In the genomic region with DNA sequence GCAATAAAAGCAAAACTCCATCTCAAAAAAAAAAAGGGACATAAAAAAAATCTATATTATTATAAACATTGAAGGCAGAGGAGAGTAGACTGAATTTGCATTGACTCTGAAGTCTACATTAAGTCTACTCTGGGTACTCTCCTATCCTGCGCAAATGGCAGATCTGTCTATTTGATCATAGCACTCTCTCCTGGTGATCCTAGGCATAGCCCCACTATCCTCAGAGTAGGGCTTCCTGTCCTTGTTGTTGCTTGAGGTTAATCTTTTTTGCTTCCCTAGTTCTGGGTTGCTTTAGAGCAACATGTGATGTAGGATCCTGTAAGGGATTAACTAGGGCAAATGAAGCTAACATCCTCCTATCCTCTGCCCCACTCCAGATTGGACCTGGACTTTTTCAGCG, we compare ENCODE assay signal across 11 cellular contexts. TPM values are rescaled to one million over a fixed set of nuclear protein-coding genes. Genes with fewer than 3 reads are reported as not detected.
DNase-seq lines count a peak whose midpoint lies in the region; ATAC-seq, FAIRE-seq and TF ChIP-seq lines count a peak whose summit lies in the region.
"Had no signal": no experiment of that assay in that cellular context is flagged by ENCODE, and none has a peak within 500 bp of the region (broad histone marks: within the 10 kb centered on the region; RNA-seq: fewer than 3 reads in every experiment).

No MANE protein-coding gene starts in this region.

- H3K27ac ChIP-seq in DND-41 (ENCODE audit: low read length) (no peak overlapping the region), IMR-90 (ENCODE audit: insufficient read depth, low read length) (no peak overlapping the region), K562 (ENCODE audit: extremely low read depth, low read depth, low read length) (no peak overlapping the region), right lobe of liver (no peak overlapping the region)

- H3K27me3 ChIP-seq in DND-41 (ENCODE audit: insufficient read depth, low read length, poor library complexity) (no peaks in the 10 kb centered on the region), IMR-90 (ENCODE audit: control insufficient read depth, insufficient read depth, low read length) (no peaks in the 10 kb centered on the region), K562 (ENCODE audit: control insufficient read depth in 2 of 2, insufficient read depth in 2 of 2, low read length in 2 of 2) (no peaks in the 10 kb centered on the region), right lobe of liver (no peaks in the 10 kb centered on the region)

- ATAC-seq in DND-41 (ENCODE audit: insufficient read depth, low read depth) = peak; percentile 70
- no peak; the same call in 1 of the 2 replicates for ATAC-seq in IMR-90 (ENCODE audit: low read depth)
- peak; percentile 91 for ATAC-seq in K562
- ATAC-seq in right lobe of liver = peak; percentile 32 to 48 (median 40)

- no peak overlapping the region for H3K18ac ChIP-seq in IMR-90 (ENCODE audit: low read depth, low read length)

- H2AK9ac ChIP-seq in IMR-90 (replicated peaks; ENCODE audit: low read depth, low read length, poor library complexity) = no peak overlapping the region

- TF ChIP-seq POLR2A in IMR-90 (IDR thresholded peaks at IDR 0.05; ENCODE audit: low read depth, low read length) (no peak), K562 (conservative IDR thresholded peaks at IDR 0.05) (no peak), right lobe of liver (IDR thresholded peaks at IDR 0.05) (no peak)

- H3K9me1 ChIP-seq in IMR-90 (ENCODE audit: insufficient read depth, low read length) (peaks cover 15% of the 10 kb centered on the region), K562 (ENCODE audit: control insufficient read depth, insufficient read depth, low read length) (no peaks in the 10 kb centered on the region)

- dilution Hi-C loops in IMR-90 (cut with HindIII; ENCODE audit: low sequenced_read_pairs, unreplicated experiment) = no loop called here

- H3K4ac ChIP-seq in IMR-90 (ENCODE audit: low read depth, low read length) = no peak overlapping the region

- no peaks in the 10 kb centered on the region for H3K4me1 ChIP-seq in DND-41 (ENCODE audit: insufficient read depth, low read length)
- no peaks in the 10 kb centered on the region for H3K4me1 ChIP-seq in IMR-90 (ENCODE audit: control insufficient read depth, insufficient read depth, low read length)
- no peaks in the 10 kb centered on the region for H3K4me1 ChIP-seq in K562 (replicated peaks in 1 of 2; ENCODE audit: control insufficient read depth in 2 of 2, insufficient read depth in 2 of 2, low read length in 2 of 2)
- H3K4me1 ChIP-seq in right lobe of liver = no peaks in the 10 kb centered on the region

- peak; percentile 54 for FAIRE-seq in K562 (lab: Jason Lieb, UNC)
- FAIRE-seq: GM19239 had no signal

- H3K23ac ChIP-seq in IMR-90 (ENCODE audit: low read depth, low read length) = peak overlapping the region; percentile 45; the same call in 1 of the 2 replicates

- H3K9ac ChIP-seq in DND-41 (ENCODE audit: low read depth, low read length) = no peak overlapping the region
- H3K9ac ChIP-seq in IMR-90 (ENCODE audit: low read depth, low read length) = no peak overlapping the region
- no peak overlapping the region for H3K9ac ChIP-seq in K562 (ENCODE audit: insufficient read depth in 1 of 2, low read depth in 2 of 2, low read length in 2 of 2)

- TF ChIP-seq RAD21 in IMR-90 (IDR thresholded peaks at IDR 0.05; ENCODE audit: low read length) (no peak; the same call in 1 of the 2 replicates), K562 (CRISPR knock-in tag; conservative IDR thresholded peaks at IDR 0.05 in 1 of 2, IDR thresholded peaks at IDR 0.05 in 1 of 2) (peak in 1 of 2 experiments; percentile 62; a peak in 2 of 4 replicates)

- no peak overlapping the region for H3K4me3 ChIP-seq in DND-41 (ENCODE audit: low read depth in 1 of 2, low read length in 2 of 2)
- H3K4me3 ChIP-seq in IMR-90 (ENCODE audit: insufficient read depth, low read depth, low read length) = no peak overlapping the region
- H3K4me3 ChIP-seq in K562 = no peak overlapping the region
- H3K4me3 ChIP-seq in right lobe of liver = no peak overlapping the region

- no peak overlapping the region for H3K56ac ChIP-seq in IMR-90 (ENCODE audit: extremely low read depth, insufficient read depth, low read length)

- no peak overlapping the region for H2BK120ac ChIP-seq in IMR-90 (ENCODE audit: low read depth, low read length)

- H4K20me1 ChIP-seq in DND-41 (ENCODE audit: insufficient read depth, low read length) = peaks cover 5% of the 10 kb centered on the region; the same call in 1 of the 2 replicates
- H4K20me1 ChIP-seq in IMR-90 (ENCODE audit: insufficient read depth, low read length) = peaks cover 67% of the 10 kb centered on the region
- H4K20me1 ChIP-seq in K562 (replicated peaks; ENCODE audit: control insufficient read depth, insufficient read depth, low read length) = peaks cover 3% of the 10 kb centered on the region; the same call in 1 of the 2 replicates

- no peak for DNase-seq in DND-41
- DNase-seq in IMR-90 = no peak
- DNase-seq in K562 (ENCODE audit: extremely low read depth in 1 of 4, low spot score in 3 of 4) = peak in 2 of 4 experiments; percentile 45 to 46
- DNase-seq in right lobe of liver = no peak
- DNase-seq in activated naive CD4-positive, alpha-beta T cell treated with anti-CD3 and anti-CD28 coated beads, Interleukin-2, amount 50 U/mL, for 16 hours = no peak
- no peak for DNase-seq in GM13976 (ENCODE audit: low spot score)
- DNase-seq in NCI-H1105 (lab: John Stamatoyannopoulos, UW) = no peak
- no peak for DNase-seq in mucosa of gallbladder (ENCODE audit: low spot score)
- DNase-seq: activated effector memory CD4-positive, alpha-beta T cell treated with anti-CD3 and anti-CD28 coated beads, Interleukin-2, amount 50 U/mL, for 16 hours; kidney glomerular epithelial cell had no signal

- H2AFZ ChIP-seq in DND-41 (ENCODE audit: low read depth, low read length) (no peak overlapping the region), IMR-90 (replicated peaks; ENCODE audit: low read length, poor library complexity) (no peak overlapping the region), K562 (ENCODE audit: low read depth, low read length) (no peak overlapping the region)

- in situ Hi-C loops in IMR-90 (cut with MboI; ENCODE audit: low sequenced_read_pairs) = no loop called here
- in situ Hi-C loops in K562 (cut with MboI) = no loop called here
- in situ Hi-C loops in GM13976 (cut with MboI; ENCODE audit: low sequenced_read_pairs, unreplicated experiment) = no loop called here

- CTCF ChIA-PET in IMR-90 (lab: Yijun Ruan, JAX) = interaction anchor here (0.9 kb wide), 1 partner anchor 33 kb away, joined by 3 read pairs; no protein-coding TSS in a partner anchor
- CTCF ChIA-PET in K562 (lab: Yijun Ruan, JAX; ENCODE audit: low intra/inter-chr PET ratio) = interaction anchor here (0.6 kb wide), 1 partner anchor 527 kb away, joined by 3 read pairs; no protein-coding TSS in a partner anchor

- no peak overlapping the region for H2BK20ac ChIP-seq in IMR-90 (ENCODE audit: low read depth, low read length)

- no peak overlapping the region for H2BK15ac ChIP-seq in IMR-90 (ENCODE audit: low read depth, low read length)

- BruUV-seq in IMR-90 (replicated peaks; lab: Mats Ljungman, UMichigan) (no TSS peak), K562 (replicated peaks; lab: Mats Ljungman, UMichigan) (no TSS peak)

- TF ChIP-seq CTCF in DND-41 (IDR thresholded peaks at IDR 0.05; ENCODE audit: borderline replicate concordance, extremely low read depth, low read length, poor library complexity, severe bottlenecking) (peak; percentile 50), IMR-90 (conservative IDR thresholded peaks at IDR 0.05; ENCODE audit: low read depth, low read length) (0 out of 2 replicates have a peak, but pooled peaks have one; percentile 24), K562 (IDR thresholded peaks at IDR 0.05 in 2 of 3, conservative IDR thresholded peaks at IDR 0.05 in 1 of 3; ENCODE audit: insufficient read depth in 2 of 3, low read depth in 1 of 3, low read length in 3 of 3) (peak; percentile 43 to 55 (median 52); a peak in 5 of 6 replicates), right lobe of liver (IDR thresholded peaks at IDR 0.05) (peak in 2 of 4 donors; percentile 8 to 16), GM13976 (IDR thresholded peaks at IDR 0.05; ENCODE audit: borderline replicate concordance, control extremely low read depth, extremely low read depth, insufficient read depth, missing control alignments) (no peak)

- H3K4me2 ChIP-seq in DND-41 (ENCODE audit: insufficient read depth, low read length) (no peak overlapping the region), IMR-90 (ENCODE audit: low read depth, low read length) (no peak overlapping the region), K562 (ENCODE audit: insufficient read depth, low read length) (no peak overlapping the region)

- no peak for TF ChIP-seq EP300 in K562 (IDR thresholded peaks at IDR 0.05; ENCODE audit: low read length)

- peaks cover 30 to 73% of the 10 kb centered on the region in 2 experiments for H3K79me1 ChIP-seq in IMR-90 (ENCODE audit: low read depth in 1 of 2, low read length in 2 of 2)

- no CpG with 5 or more reads among the region's 2 CpGs for WGBS in IMR-90 (ENCODE audit: extremely low coverage in 2 of 2, insufficient read length in 1 of 2), 2 experiments
- WGBS in K562 (ENCODE audit: insufficient coverage, low coverage, missing lambda C conversion rate) = 94% methylated on average over 2 of the region's 2 CpGs
- WGBS in right lobe of liver (ENCODE audit: insufficient coverage, low coverage, low lambda C conversion rate, missing lambda C conversion rate) = 66% methylated on average over 2 of the region's 2 CpGs

- H3K79me2 ChIP-seq in DND-41 (ENCODE audit: insufficient read depth, low read length) = peaks cover 61% of the 10 kb centered on the region
- peaks cover 84% of the 10 kb centered on the region for H3K79me2 ChIP-seq in K562 (ENCODE audit: control insufficient read depth, insufficient read depth, low read length)

- no peak overlapping the region for H3K14ac ChIP-seq in IMR-90 (replicated peaks; ENCODE audit: low read depth, low read length)

- intact Hi-C loops in IMR-90 (cut with micrococcal nuclease) = no loop called here
- intact Hi-C loops in K562 (cut with micrococcal nuclease) = loop anchor here (1.0 to 5.0 kb wide), 2 partner anchors 44 to 232 kb away; no protein-coding TSS in a partner anchor
- intact Hi-C loops in right lobe of liver (cut with DNase I) = no loop called here

- POLR2A ChIA-PET in IMR-90 (lab: Charles Lee; ENCODE audit: unreplicated experiment) (no interaction called here), K562 (lab: Yijun Ruan, JAX) (interaction anchor here (1.1 to 3.8 kb wide), 5 partner anchors 8 to 32 kb away, joined by 3 to 24 read pairs (median 3); no protein-coding TSS in a partner anchor)

- H4K8ac ChIP-seq in IMR-90 (ENCODE audit: low read depth in 2 of 2, low read length in 2 of 2) = no peak overlapping the region

- no peak overlapping the region for H2BK5ac ChIP-seq in IMR-90 (ENCODE audit: low read depth, low read length, poor library complexity, severe bottlenecking)

- H3K36me3 ChIP-seq in DND-41 (ENCODE audit: insufficient read depth, low read length) (peaks cover 50% of the 10 kb centered on the region), IMR-90 (ENCODE audit: control insufficient read depth, insufficient read depth, low read length) (peaks cover 26% of the 10 kb centered on the region), K562 (ENCODE audit: control insufficient read depth, insufficient read depth, low read length) (peaks cover 80% of the 10 kb centered on the region), right lobe of liver (peaks cover 0 to 29% (median 3%) of the 10 kb centered on the region in 4 donors)

- H2AK5ac ChIP-seq in IMR-90 (ENCODE audit: low read depth, low read length) = no peak overlapping the region

- H4K5ac ChIP-seq in IMR-90 (ENCODE audit: low read depth, low read length) = no peak overlapping the region

- no peak overlapping the region for H4K91ac ChIP-seq in IMR-90 (ENCODE audit: insufficient read depth, low read depth, low read length)

- H3K9me3 ChIP-seq in DND-41 (ENCODE audit: insufficient read depth, low read length, severe bottlenecking) = no peaks in the 10 kb centered on the region
- H3K9me3 ChIP-seq in IMR-90 (ENCODE audit: control insufficient read depth, insufficient read depth, low read length) = no peaks in the 10 kb centered on the region
- no peaks in the 10 kb centered on the region for H3K9me3 ChIP-seq in K562 (replicated peaks; ENCODE audit: control insufficient read depth, insufficient read depth, low read depth, low read length)
- H3K9me3 ChIP-seq in right lobe of liver = no peaks in the 10 kb centered on the region

RNA-seq across cellular contexts. Expression of gene GOLGA4, which starts 13.4 kb away (rescaled TPM):
- total RNA-seq in IMR-90 (2012; rRNA removed) (51.1 and 70.0 TPM in 2 replicates), K562 (2014; rRNA removed) (33.8 and 35.2 TPM in 2 replicates), K562 (2014; rRNA removed; fragmentation: Illumina TruSeq; extraction: Trizol) (70.3 and 74.9 TPM in 2 replicates), K562 (2015; rRNA removed; fragmentation: Illumina TruSeq; extraction: Trizol) (62.4 and 70.0 TPM in 2 replicates), K562 (2021) (39.3 and 41.9 TPM in 2 replicates), right lobe of liver (10 to 100 TPM; 56.7 to 70.0 (median 62.3) TPM), mucosa of gallbladder (89.0 TPM)
- polyA plus RNA-seq in IMR-90 (2012; rRNA removed) (14.4 and 16.9 TPM in 2 replicates), K562 (2011; rRNA removed) (28.0 and 29.1 TPM in 2 replicates), K562 (2014; fragmentation: Illumina TruSeq; extraction: Trizol) (25.3 and 33.6 TPM in 2 replicates), K562 (2014; fragmentation: Nextera tagmentation; extraction: Ambion mirVana) (10 to 100 TPM; 12.7 to 13.2 TPM), K562 (2014; rRNA removed) (21.8 and 26.6 TPM in 2 replicates)
- polyA plus RNA-seq in IMR-90 (2012; cell fraction: cytosol; rRNA removed) = 3.6 and 3.9 TPM in 2 replicates
- polyA plus RNA-seq in IMR-90 (2012; cell fraction: nucleus; rRNA removed; ENCODE audit: low replicate concordance) = 3.3 and 7.7 TPM in 2 replicates
- total RNA-seq in K562 (2011; cell fraction: chromatin; rRNA removed; ENCODE audit: low replicate concordance) = 79.9 and 290 TPM in 2 replicates
- total RNA-seq in K562 (2011; cell fraction: nucleolus; rRNA removed) = 32.5 and 39.2 TPM in 2 replicates
- 93.6 and 112 TPM in 2 replicates for total RNA-seq in K562 (2011; cell fraction: nucleoplasm; rRNA removed)
- polyA plus RNA-seq in K562 (2011; cell fraction: cytosol; rRNA removed) = 6.3 and 7.6 TPM in 2 replicates
- 24.7 and 32.5 TPM in 2 replicates for polyA plus RNA-seq in K562 (2011; cell fraction: nucleus; rRNA removed)
- polyA plus RNA-seq in K562 (2012) = 22.8 and 23.3 TPM in 2 replicates
- 45.9 and 83.5 TPM in 2 replicates for polyA minus RNA-seq in K562 (2011; rRNA and poly(A)+ RNA removed)
- 20.1 and 22.1 TPM in 2 replicates for polyA minus RNA-seq in K562 (2011; cell fraction: cytosol; rRNA and poly(A)+ RNA removed)
- polyA minus RNA-seq in K562 (2011; cell fraction: nucleus; rRNA and poly(A)+ RNA removed) = 52.2 and 112 TPM in 2 replicates
